ENCODE assay signal across 1 cellular context in the genomic region with DNA sequence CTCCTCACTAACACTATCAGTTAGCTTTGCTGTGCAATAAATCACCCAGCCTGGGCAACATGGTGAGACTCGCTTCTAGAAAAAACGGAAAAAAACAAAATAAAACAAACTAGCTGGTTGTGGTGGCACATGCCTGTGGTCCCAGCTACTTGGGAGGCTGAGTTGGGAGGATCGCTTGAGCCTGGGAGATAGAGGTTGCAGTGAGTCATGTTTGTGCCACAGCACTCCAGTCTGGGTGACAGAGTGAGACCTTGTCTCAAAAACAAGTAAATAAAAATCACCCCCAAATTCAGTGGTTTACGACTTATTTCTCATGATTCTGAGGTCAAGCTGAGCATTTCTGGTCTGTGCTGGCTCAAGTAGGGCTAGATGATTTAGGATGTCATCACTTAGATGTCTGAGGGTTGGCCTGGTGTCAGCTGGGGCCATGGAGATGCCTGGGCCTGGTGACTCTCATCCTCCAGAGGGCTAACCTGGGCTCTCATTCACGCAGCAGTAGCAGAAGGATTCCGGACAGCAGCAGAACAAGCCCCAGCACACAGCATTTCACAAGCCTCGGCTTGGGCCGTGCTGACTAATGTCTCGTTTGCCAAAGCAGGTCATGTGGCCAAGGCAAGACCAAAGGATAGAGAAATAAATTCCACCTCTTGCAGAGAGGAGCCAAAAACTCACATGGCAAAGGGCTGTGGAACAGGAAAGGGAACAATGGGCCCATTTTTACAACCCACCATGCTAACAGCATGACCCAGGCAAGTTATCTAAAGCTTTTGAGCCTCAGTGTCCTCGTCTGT.
A peak's percentile ranks its signal among the peaks of the same experiment; 100 is the strongest.
TF ChIP-seq lines count a peak whose summit lies in the region.

No MANE protein-coding gene starts in this region.

TF ChIP-seq in IMR-90, 13 proteins besides CTCF, POLR2A, EP300 and RAD21:
- TF ChIP-seq, protein P1, sequence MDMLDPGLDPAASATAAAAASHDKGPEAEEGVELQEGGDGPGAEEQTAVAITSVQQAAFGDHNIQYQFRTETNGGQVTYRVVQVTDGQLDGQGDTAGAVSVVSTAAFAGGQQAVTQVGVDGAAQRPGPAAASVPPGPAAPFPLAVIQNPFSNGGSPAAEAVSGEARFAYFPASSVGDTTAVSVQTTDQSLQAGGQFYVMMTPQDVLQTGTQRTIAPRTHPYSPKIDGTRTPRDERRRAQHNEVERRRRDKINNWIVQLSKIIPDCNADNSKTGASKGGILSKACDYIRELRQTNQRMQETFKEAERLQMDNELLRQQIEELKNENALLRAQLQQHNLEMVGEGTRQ (IDR thresholded peaks at IDR 0.05; ENCODE audit: low read depth, low read length), result peak; percentile 83
- peak; percentile 65 for TF ChIP-seq CEBPB (IDR thresholded peaks at IDR 0.05; ENCODE audit: low read depth, low read length)
- TF ChIP-seq SMC3 (IDR thresholded peaks at IDR 0.05; ENCODE audit: low read depth, low read length), result no peak
